ENCODE assay signal across 26 cellular contexts in genomic region chr2:228355897-228356296, GRCh38.
"Had no signal": no experiment of that assay in that cellular context is flagged by ENCODE, and none has a peak within 500 bp of the region (broad histone marks: within the 10 kb centered on the region; RNA-seq: fewer than 3 reads in every experiment).

No MANE protein-coding gene starts in this region.

- H3K4me3 Mint-ChIP-seq: memory B cell; naive thymus-derived CD8-positive, alpha-beta T cell; nephron; neural crest cell; stimulated activated effector memory CD8-positive, alpha-beta T cell treated with anti-CD3 and anti-CD28 coated beads, Interleukin-12 subunit alpha, Interleukin-12 subunit beta, amount 100 ng/mL, for 72 hours; stimulated activated naive CD8-positive, alpha-beta T cell treated with anti-CD3 and anti-CD28 coated beads, Interleukin-15, Interleukin-2, amounts not matched to agents 100 ng/mL and 50 ng/mL, for 24 hours had no signal

- H3K36me3 Mint-ChIP-seq: memory B cell; naive thymus-derived CD8-positive, alpha-beta T cell; stimulated activated effector memory CD8-positive, alpha-beta T cell treated with anti-CD3 and anti-CD28 coated beads, Interleukin-12 subunit alpha, Interleukin-12 subunit beta, amount 100 ng/mL, for 72 hours had no signal

- H3K27ac ChIP-seq: left ventricle myocardium inferior, pancreas, prostate gland, spleen, suprapubic skin, thoracic aorta, tibial artery, upper lobe of right lung had no signal

- H3K9me3 ChIP-seq: pancreas, prostate gland, suprapubic skin, thoracic aorta, tibial artery, upper lobe of right lung had no signal

- H3K27me3 ChIP-seq: pancreas, spleen, suprapubic skin, tibial artery, upper lobe of right lung had no signal

- ATAC-seq: naive thymus-derived CD8-positive, alpha-beta T cell; pancreas; right cardiac atrium; sciatic nerve; stimulated activated effector memory CD8-positive, alpha-beta T cell treated with anti-CD3 and anti-CD28 coated beads, Interleukin-12 subunit alpha, Interleukin-12 subunit beta, amount 100 ng/mL, for 72 hours; upper lobe of right lung had no signal

- H3K27ac Mint-ChIP-seq: memory B cell; naive thymus-derived CD8-positive, alpha-beta T cell; nephron; stimulated activated effector memory CD8-positive, alpha-beta T cell treated with anti-CD3 and anti-CD28 coated beads, Interleukin-12 subunit alpha, Interleukin-12 subunit beta, amount 100 ng/mL, for 72 hours; stimulated activated naive CD8-positive, alpha-beta T cell treated with anti-CD3 and anti-CD28 coated beads, Interleukin-15, Interleukin-2, amounts not matched to agents 100 ng/mL and 50 ng/mL, for 24 hours had no signal

- H3K4me1 Mint-ChIP-seq: memory B cell; naive thymus-derived CD8-positive, alpha-beta T cell; nephron; neural crest cell; stimulated activated effector memory CD8-positive, alpha-beta T cell treated with anti-CD3 and anti-CD28 coated beads, Interleukin-12 subunit alpha, Interleukin-12 subunit beta, amount 100 ng/mL, for 72 hours had no signal

- H3K4me1 ChIP-seq: left ventricle myocardium inferior, pancreas, prostate gland, spleen, suprapubic skin, tibial artery, upper lobe of right lung had no signal

- H3K36me3 ChIP-seq: left ventricle myocardium inferior, pancreas, prostate gland, spleen, suprapubic skin, thoracic aorta, tibial artery, upper lobe of right lung had no signal

- H3K9me3 Mint-ChIP-seq: nephron, neural crest cell had no signal

- DNase-seq: hypothalamus; islet precursor cell; left ventricle myocardium inferior; naive thymus-derived CD8-positive, alpha-beta T cell; nucleus accumbens; pancreas; posterior cingulate gyrus; retina; right cardiac atrium; small intestine; spleen; stimulated activated CD4-positive, alpha-beta T cell treated with anti-CD3 and anti-CD28 coated beads, Interleukin-4, amount 100 ng/mL, for 24 hours; stimulated activated naive CD4-positive, alpha-beta T cell; tibial artery; trophoblast cell; upper lobe of right lung had no signal

- H3K4me3 ChIP-seq: left ventricle myocardium inferior, lung, pancreas, prostate gland, spleen, suprapubic skin, thoracic aorta, tibial artery, upper lobe of right lung had no signal

- H3K27me3 Mint-ChIP-seq: memory B cell; naive thymus-derived CD8-positive, alpha-beta T cell; stimulated activated naive CD8-positive, alpha-beta T cell treated with anti-CD3 and anti-CD28 coated beads, Interleukin-15, Interleukin-2, amounts not matched to agents 100 ng/mL and 50 ng/mL, for 24 hours had no signal
